1 cellular context compared by ENCODE assay signal in genomic region chr1:117077267-117077666, GRCh38.
TF ChIP-seq lines count a peak whose summit lies in the region.

No MANE protein-coding gene starts in this region.

TF ChIP-seq in GM12878, 131 proteins besides CTCF, POLR2A, EP300 and RAD21 (continued from another document):
- no peak for TF ChIP-seq REST (IDR thresholded peaks at IDR 0.05; ENCODE audit: low read depth, low read length)
